8 cellular contexts compared by ENCODE assay signal in genomic region chr17:2400877-2401425, GRCh38. TPM values are rescaled to one million over a fixed set of nuclear protein-coding genes. Genes with fewer than 3 reads are reported as not detected.
DNase-seq lines count a peak whose midpoint lies in the region; ATAC-seq, FAIRE-seq and TF ChIP-seq lines count a peak whose summit lies in the region.

TSS of gene MNT (minus strand) at chr17:2401060. CDS start at chr17:2400712, 348 bp downstream.

- peak within 1 kb of the TSS; percentile 93 for H3K4me2 ChIP-seq in astrocyte (ENCODE audit: low read length)
- H3K4me2 ChIP-seq in hepatocyte = peak within 1 kb of the TSS; percentile 95

- H3K9ac ChIP-seq in astrocyte (ENCODE audit: low read length) = peak within 1 kb of the TSS; percentile 98

- peak within 1 kb of the TSS; percentile 94 for H3K4me3 Mint-ChIP-seq in T-helper 2 cell treated with Interferon-gamma antibody and Interleukin-4, amounts not matched to agents 5 μg/mL and 100 μg/mL, for 36 hours
- peak within 1 kb of the TSS; percentile 96 for H3K4me3 Mint-ChIP-seq in astrocyte (ENCODE audit: unreplicated experiment)

- TF ChIP-seq POLR2A in GM18505 (IDR thresholded peaks at IDR 0.05; ENCODE audit: borderline replicate concordance, extremely low read depth, insufficient read depth, insufficient read length) = peak; percentile 55

- no peaks in the 10 kb centered on the region for H3K9me3 Mint-ChIP-seq in T-helper 2 cell treated with Interferon-gamma antibody and Interleukin-4, amounts not matched to agents 5 μg/mL and 100 μg/mL, for 36 hours
- no peaks in the 10 kb centered on the region for H3K9me3 Mint-ChIP-seq in astrocyte (ENCODE audit: unreplicated experiment)

- no peaks in the 10 kb centered on the region for H3K27me3 Mint-ChIP-seq in T-helper 2 cell treated with Interferon-gamma antibody and Interleukin-4, amounts not matched to agents 5 μg/mL and 100 μg/mL, for 36 hours (ENCODE audit: low read depth)
- no peaks in the 10 kb centered on the region for H3K27me3 Mint-ChIP-seq in astrocyte (ENCODE audit: low read depth, unreplicated experiment)

- H2AFZ ChIP-seq in astrocyte (ENCODE audit: low read depth, low read length) (peak within 1 kb of the TSS; percentile 65), hepatocyte (peak within 1 kb of the TSS; percentile 53)

- H3K4me3 ChIP-seq in astrocyte (ENCODE audit: insufficient read depth, low read depth, low read length) = peak within 1 kb of the TSS; percentile 84
- peak within 1 kb of the TSS; percentile 97 for H3K4me3 ChIP-seq in hepatocyte

- ATAC-seq in GM18505 (IDR thresholded peaks at IDR 0.05; ENCODE audit: unreplicated experiment) (peak; percentile 33), HG02885 (IDR thresholded peaks at IDR 0.05; ENCODE audit: poor library complexity, unreplicated experiment) (peak; percentile 46)

- H3K27ac Mint-ChIP-seq in T-helper 2 cell treated with Interferon-gamma antibody and Interleukin-4, amounts not matched to agents 5 μg/mL and 100 μg/mL, for 36 hours = peak within 1 kb of the TSS; percentile 100
- peak within 1 kb of the TSS; percentile 99 for H3K27ac Mint-ChIP-seq in astrocyte (ENCODE audit: unreplicated experiment)

- H3K79me2 ChIP-seq in astrocyte (ENCODE audit: insufficient read depth, low read length) (peaks cover 40% of the 10 kb centered on the region), hepatocyte (peaks cover 30% of the 10 kb centered on the region)

- no peak for FAIRE-seq in astrocyte (lab: Jason Lieb, UNC)

- H3K9me3 ChIP-seq in astrocyte (ENCODE audit: insufficient read depth, low read depth, low read length) = no peaks in the 10 kb centered on the region
- no peaks in the 10 kb centered on the region for H3K9me3 ChIP-seq in hepatocyte (ENCODE audit: low read depth)

- no peaks in the 10 kb centered on the region for H3K9me2 ChIP-seq in hepatocyte (replicated peaks; ENCODE audit: insufficient read depth)

- H3K27ac ChIP-seq in astrocyte (ENCODE audit: low read depth, low read length) = peak within 1 kb of the TSS; percentile 100
- peak within 1 kb of the TSS; percentile 99 for H3K27ac ChIP-seq in hepatocyte

- H3K27me3 ChIP-seq in astrocyte (ENCODE audit: insufficient read depth, low read length) = no peaks in the 10 kb centered on the region
- H3K27me3 ChIP-seq in hepatocyte = no peaks in the 10 kb centered on the region

- H3K4me1 ChIP-seq in astrocyte (ENCODE audit: insufficient read depth, low read length) = peaks cover 57% of the 10 kb centered on the region
- H3K4me1 ChIP-seq in hepatocyte (ENCODE audit: insufficient read depth) = peaks cover 35% of the 10 kb centered on the region

- H3K36me3 ChIP-seq in astrocyte (ENCODE audit: insufficient read depth, low read length) (no peaks in the 10 kb centered on the region), hepatocyte (replicated peaks; ENCODE audit: insufficient read depth, low read depth) (no peaks in the 10 kb centered on the region)

- H3K36me3 Mint-ChIP-seq in T-helper 2 cell treated with Interferon-gamma antibody and Interleukin-4, amounts not matched to agents 5 μg/mL and 100 μg/mL, for 36 hours (ENCODE audit: low read depth) = peaks cover 6% of the 10 kb centered on the region
- H3K36me3 Mint-ChIP-seq in astrocyte (ENCODE audit: low read depth, unreplicated experiment) = no peaks in the 10 kb centered on the region

- H3K4me1 Mint-ChIP-seq in T-helper 2 cell treated with Interferon-gamma antibody and Interleukin-4, amounts not matched to agents 5 μg/mL and 100 μg/mL, for 36 hours (ENCODE audit: low read depth) = peaks cover 47% of the 10 kb centered on the region
- H3K4me1 Mint-ChIP-seq in astrocyte (ENCODE audit: low read depth, unreplicated experiment) = peaks cover 37% of the 10 kb centered on the region

- peaks cover 20% of the 10 kb centered on the region for H4K20me1 ChIP-seq in astrocyte (ENCODE audit: insufficient read depth, low read length)
- peaks cover 5% of the 10 kb centered on the region for H4K20me1 ChIP-seq in hepatocyte (ENCODE audit: insufficient read depth, poor library complexity, severe bottlenecking)

- WGBS in hepatocyte (ENCODE audit: low lambda C conversion rate, missing lambda C conversion rate) = under 1% methylated on average over 30 of the region's 51 CpGs

- DNase-seq in NCI-H1930 (lab: John Stamatoyannopoulos, UW) (peak; percentile 90 to 94), astrocyte (ENCODE audit: low read depth) (peak; percentile 87), hepatocyte (ENCODE audit: low spot score) (peak; percentile 97), retina (peak; percentile 98), HPDE6-E6E7 (ENCODE audit: extremely low spot score) (no peak)
- peak; percentile 95 for DNase-seq in T-helper 2 cell treated with Interferon-gamma antibody and Interleukin-4, amounts not matched to agents 5 μg/mL and 100 μg/mL, for 36 hours (ENCODE audit: low spot score)

- TF ChIP-seq CTCF in astrocyte (IDR thresholded peaks at IDR 0.05; ENCODE audit: insufficient read depth, low read depth, low read length) (no peak), hepatocyte (IDR thresholded peaks at IDR 0.05; ENCODE audit: poor library complexity) (no peak)

RNA-seq across cellular contexts. Expression of gene MNT, which starts in this region (rescaled TPM):
- total RNA-seq in astrocyte = 22.5 and 29.1 TPM in 2 replicates
- 4.9 and 11.2 TPM in 2 replicates for total RNA-seq in hepatocyte
- 8.9 and 9.9 TPM in 2 replicates for polyA plus RNA-seq in hepatocyte
